ENCODE assay signal across 9 cellular contexts in genomic region chrX:153766098-153766817, GRCh38. TPM values are rescaled to one million over a fixed set of nuclear protein-coding genes. Genes with fewer than 3 reads are reported as not detected.
DNase-seq lines count a peak whose midpoint lies in the region; ATAC-seq and TF ChIP-seq lines count a peak whose summit lies in the region.
"Had no signal": no experiment of that assay in that cellular context is flagged by ENCODE, and none has a peak within 500 bp of the region (broad histone marks: within the 10 kb centered on the region; RNA-seq: fewer than 3 reads in every experiment).

No MANE protein-coding gene starts in this region.

- TF ChIP-seq EP300 in esophagus muscularis mucosa (IDR thresholded peaks at IDR 0.05), result no peak

- 59% methylated on average over 21 of the region's 21 CpGs for WGBS in esophagus muscularis mucosa

- no peaks in the 10 kb centered on the region for H3K9me3 ChIP-seq in esophagus muscularis mucosa
- H3K9me3 ChIP-seq: neutrophil had no signal

- intact Hi-C loops in esophagus muscularis mucosa (cut with DNase I) (no loop called here), posterior cingulate gyrus (cut with DNase I) (no loop called here)

- H3K27ac ChIP-seq in esophagus muscularis mucosa (replicated peaks in 1 of 4), result peak overlapping the region; percentile 70 to 79 (median 76)
- H3K27ac ChIP-seq: neutrophil had no signal

- H3K4me1 ChIP-seq in esophagus muscularis mucosa, result peaks cover 19 to 40% (median 36%) of the 10 kb centered on the region in 4 donors

- in situ Hi-C loops in Caki2 (cut with HindIII; ENCODE audit: low pct_unique_long_range_greater_than_20kb, low sequenced_read_pairs) (no loop called here), KBM-7 (cut with MboI; ENCODE audit: low pct_unique_long_range_greater_than_20kb, low sequenced_read_pairs) (no loop called here)

- ATAC-seq in GM18519 (IDR thresholded peaks at IDR 0.05; ENCODE audit: low FRiP score, unreplicated experiment), result no peak

- peaks cover 0 to 20% (median 8%) of the 10 kb centered on the region in 4 donors for H3K36me3 ChIP-seq in esophagus muscularis mucosa
- H3K36me3 ChIP-seq: neutrophil had no signal

- H3K4me3 ChIP-seq in WI38 (ENCODE audit: low read depth, low read length) (peak overlapping the region; percentile 61), esophagus muscularis mucosa (peak overlapping the region; percentile 43 to 56 (median 49))

- TF ChIP-seq CTCF in WI38 (IDR thresholded peaks at IDR 0.05; ENCODE audit: low read depth, low read length) (no peak), esophagus muscularis mucosa (IDR thresholded peaks at IDR 0.05) (no peak)

- no peaks in the 10 kb centered on the region for H3K27me3 ChIP-seq in esophagus muscularis mucosa

- no peak for TF ChIP-seq POLR2A in esophagus muscularis mucosa (IDR thresholded peaks at IDR 0.05; ENCODE audit: low read depth)

- DNase-seq in Caki2 (ENCODE audit: low read depth), result peak; percentile 63
- peak; percentile 82 for DNase-seq in KBM-7
- no peak for DNase-seq in esophagus muscularis mucosa (ENCODE audit: extremely low spot score)
- DNase-seq in posterior cingulate gyrus, result peak in 9 of 10 donors; percentile 33 to 94 (median 61)
- DNase-seq in NCI-H226, result no peak
- DNase-seq in SKM-1 (lab: John Stamatoyannopoulos, UW; ENCODE audit: unreplicated experiment), result no peak

RNA-seq across cellular contexts. Expression of gene PLXNB3, which starts 2.2 kb away (rescaled TPM):
- total RNA-seq in Caki2 (2014; rRNA removed; shearing (Covaris generic); ENCODE audit: low replicate concordance), result 1.7 and 2.5 TPM in 2 replicates
- total RNA-seq in esophagus muscularis mucosa, result 10 to 100 TPM in 3 of 4 donors, 1 to 10 TPM in 1; 6.1 to 21.9 (median 17.6) TPM

RNA-seq across cellular contexts. Expression of gene SRPK3, which starts 14.6 kb away (rescaled TPM):
- total RNA-seq in Caki2 (2014; rRNA removed; shearing (Covaris generic); ENCODE audit: low replicate concordance), result 0.29 TPM in 1 of 2 replicates, not detected in the other
- total RNA-seq in esophagus muscularis mucosa, result 1 to 10 TPM in 2 of 4 donors, under 1 TPM in 2; 0.52 to 2.2 (median 1.1) TPM

RNA-seq across cellular contexts. Expression of gene IDH3G, which starts 27.9 kb away (rescaled TPM):
- total RNA-seq in Caki2 (2014; rRNA removed; shearing (Covaris generic); ENCODE audit: low replicate concordance), result 44.9 and 63.0 TPM in 2 replicates
- total RNA-seq in esophagus muscularis mucosa, result 10 to 100 TPM; 52.3 to 76.3 (median 70.3) TPM

RNA-seq across cellular contexts. Expression of gene SSR4, which starts 28.2 kb away (rescaled TPM):
- total RNA-seq in Caki2 (2014; rRNA removed; shearing (Covaris generic); ENCODE audit: low replicate concordance), result 177 and 185 TPM in 2 replicates
- 100 to 1,000 TPM; 100 to 115 (median 109) TPM for total RNA-seq in esophagus muscularis mucosa

RNA-seq across cellular contexts. Expression of gene ABCD1, which starts 41.6 kb away (rescaled TPM):
- 7.3 and 19.3 TPM in 2 replicates for total RNA-seq in Caki2 (2014; rRNA removed; shearing (Covaris generic); ENCODE audit: low replicate concordance)
- total RNA-seq in esophagus muscularis mucosa, result 10 to 100 TPM; 18.4 to 36.2 (median 25.1) TPM

Comparison
In these comparisons a context has a peak if more than half of its experiments do, and no peak if none do; other contexts are left out.
1. DNase-seq: peak in Caki2 (single experiment), KBM-7 (single experiment) and posterior cingulate gyrus (9 of 10); none in esophagus muscularis mucosa (single experiment), NCI-H226 (single experiment) and SKM-1 (single experiment).